Comparison of ENCODE assay signal across 10 cellular contexts in the genomic region with DNA sequence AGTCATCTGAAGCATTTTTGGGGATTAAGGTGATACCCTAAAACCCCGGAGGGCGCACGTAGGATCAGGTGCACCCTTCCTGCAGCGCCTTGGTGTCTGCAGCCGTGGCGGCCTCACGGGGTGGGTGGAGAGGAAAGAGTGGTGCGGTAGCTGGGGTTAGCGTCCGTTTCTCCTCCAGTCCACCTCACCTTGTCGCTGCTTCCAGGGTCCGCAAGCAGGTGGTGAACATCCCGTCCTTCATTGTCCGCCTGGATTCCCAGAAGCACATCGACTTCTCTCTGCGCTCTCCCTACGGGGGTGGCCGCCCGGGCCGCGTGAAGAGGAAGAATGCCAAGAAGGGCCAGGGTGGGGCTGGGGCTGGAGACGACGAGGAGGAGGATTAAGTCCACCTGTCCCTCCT. TPM values are rescaled to one million over a fixed set of nuclear protein-coding genes. Genes with fewer than 3 reads are reported as not detected.
DNase-seq lines count a peak whose midpoint lies in the region; ATAC-seq and TF ChIP-seq lines count a peak whose summit lies in the region.
"Not testable (repeated sequence)": the region's sequence is repeated elsewhere in the genome, so short reads cannot be mapped to it uniquely, and the experiment has no call there.
"Had no signal": no experiment of that assay in that cellular context is flagged by ENCODE, and none has a peak within 500 bp of the region (broad histone marks: within the 10 kb centered on the region; RNA-seq: fewer than 3 reads in every experiment).

No MANE protein-coding gene starts in this region.

- peak; percentile 50 for DNase-seq in CD1c-positive myeloid dendritic cell (ENCODE audit: extremely low spot score)
- not testable (repeated sequence) for DNase-seq in WTC11 (ENCODE audit: low spot score); esophagus muscularis mucosa (ENCODE audit: extremely low spot score); mesothelial cell of epicardium (ENCODE audit: low spot score in 2 of 2, unreplicated experiment in 2 of 2); stimulated activated effector memory CD8-positive, alpha-beta T cell treated with anti-CD3 and anti-CD28 coated beads, Interleukin-12 subunit alpha, Interleukin-12 subunit beta, amount 100 ng/mL, for 72 hours (ENCODE audit: low spot score in 2 of 2)
- peak; percentile 18 for DNase-seq in activated naive CD8-positive, alpha-beta T cell treated with anti-CD3 and anti-CD28 coated beads for 36 hours

- peak overlapping the region; percentile 12 to 67 (median 56) for H3K27ac ChIP-seq in esophagus muscularis mucosa (replicated peaks in 1 of 4)

- not testable (repeated sequence) for H3K9me3 ChIP-seq in esophagus muscularis mucosa

- H3K4me3 Mint-ChIP-seq in WTC11, mesothelial cell of epicardium: not testable (repeated sequence)
- H3K4me3 Mint-ChIP-seq in activated naive CD8-positive, alpha-beta T cell treated with anti-CD3 and anti-CD28 coated beads for 36 hours: peak overlapping the region; percentile 41
- peak overlapping the region; percentile 88 for H3K4me3 Mint-ChIP-seq in stimulated activated effector memory CD8-positive, alpha-beta T cell treated with anti-CD3 and anti-CD28 coated beads, Interleukin-12 subunit alpha, Interleukin-12 subunit beta, amount 100 ng/mL, for 72 hours

- TF ChIP-seq CTCF in WTC11 (IDR thresholded peaks at IDR 0.05); esophagus muscularis mucosa (IDR thresholded peaks at IDR 0.05); mesothelial cell of epicardium (IDR thresholded peaks at IDR 0.05; ENCODE audit: unreplicated experiment): not testable (repeated sequence)

- POLR2A ChIA-PET in WTC11 (lab: Charles Lee): interaction anchor here (0.7 to 3.9 kb wide), 3 partner anchors 16 to 70 kb away, joined by 3 to 21 read pairs (median 4); a partner anchor contains a TSS

- TF ChIP-seq EP300 in esophagus muscularis mucosa (IDR thresholded peaks at IDR 0.05): not testable (repeated sequence)

- H3K4me3 ChIP-seq in esophagus muscularis mucosa: not testable (repeated sequence)

- H3K36me3 Mint-ChIP-seq in WTC11 (peaks cover 65% of the 10 kb centered on the region), mesothelial cell of epicardium (peaks cover 33% of the 10 kb centered on the region)
- peaks cover 79% of the 10 kb centered on the region for H3K36me3 Mint-ChIP-seq in activated naive CD8-positive, alpha-beta T cell treated with anti-CD3 and anti-CD28 coated beads for 36 hours
- H3K36me3 Mint-ChIP-seq in stimulated activated effector memory CD8-positive, alpha-beta T cell treated with anti-CD3 and anti-CD28 coated beads, Interleukin-12 subunit alpha, Interleukin-12 subunit beta, amount 100 ng/mL, for 72 hours: peaks cover 97% of the 10 kb centered on the region

- H3K9me3 Mint-ChIP-seq in WTC11; activated naive CD8-positive, alpha-beta T cell treated with anti-CD3 and anti-CD28 coated beads for 36 hours; mesothelial cell of epicardium; stimulated activated effector memory CD8-positive, alpha-beta T cell treated with anti-CD3 and anti-CD28 coated beads, Interleukin-12 subunit alpha, Interleukin-12 subunit beta, amount 100 ng/mL, for 72 hours: not testable (repeated sequence)

- peaks cover 75 to 84% (median 83%) of the 10 kb centered on the region in 4 donors for H3K4me1 ChIP-seq in esophagus muscularis mucosa

- ATAC-seq in WTC11; stimulated activated effector memory CD8-positive, alpha-beta T cell treated with anti-CD3 and anti-CD28 coated beads, Interleukin-12 subunit alpha, Interleukin-12 subunit beta, amount 100 ng/mL, for 72 hours: not testable (repeated sequence)

- H3K27ac Mint-ChIP-seq in WTC11 (peak overlapping the region; percentile 27; the same call in 1 of the 2 replicates), mesothelial cell of epicardium (peak overlapping the region; percentile 94)
- peak overlapping the region; percentile 88 for H3K27ac Mint-ChIP-seq in activated naive CD8-positive, alpha-beta T cell treated with anti-CD3 and anti-CD28 coated beads for 36 hours
- H3K27ac Mint-ChIP-seq in stimulated activated effector memory CD8-positive, alpha-beta T cell treated with anti-CD3 and anti-CD28 coated beads, Interleukin-12 subunit alpha, Interleukin-12 subunit beta, amount 100 ng/mL, for 72 hours: peak overlapping the region; percentile 90

- H3K27me3 ChIP-seq in esophagus muscularis mucosa: not testable (repeated sequence)

- CTCF ChIA-PET in WTC11 (lab: Charles Lee): interaction anchor here (1.1 to 1.6 kb wide), 2 partner anchors 27 to 59 kb away, joined by 5 read pairs; no protein-coding TSS in a partner anchor

- intact Hi-C loops in esophagus muscularis mucosa (cut with DNase I): not testable (repeated sequence)

- TF ChIP-seq POLR2A in esophagus muscularis mucosa (IDR thresholded peaks at IDR 0.05; ENCODE audit: low read depth): not testable (repeated sequence)

- H3K27me3 Mint-ChIP-seq in WTC11 (ENCODE audit: low read depth); activated naive CD8-positive, alpha-beta T cell treated with anti-CD3 and anti-CD28 coated beads for 36 hours; mesothelial cell of epicardium (ENCODE audit: low read depth): not testable (repeated sequence)

- 82% methylated on average over 12 of the region's 23 CpGs for WGBS in esophagus muscularis mucosa

- H3K4me1 Mint-ChIP-seq in WTC11: peaks cover 56% of the 10 kb centered on the region
- peaks cover 86% of the 10 kb centered on the region for H3K4me1 Mint-ChIP-seq in activated naive CD8-positive, alpha-beta T cell treated with anti-CD3 and anti-CD28 coated beads for 36 hours
- peaks cover 71% of the 10 kb centered on the region for H3K4me1 Mint-ChIP-seq in mesothelial cell of epicardium
- peaks cover 93% of the 10 kb centered on the region for H3K4me1 Mint-ChIP-seq in stimulated activated effector memory CD8-positive, alpha-beta T cell treated with anti-CD3 and anti-CD28 coated beads, Interleukin-12 subunit alpha, Interleukin-12 subunit beta, amount 100 ng/mL, for 72 hours

- H3K36me3 ChIP-seq in esophagus muscularis mucosa: peaks cover 45 to 70% (median 64%) of the 10 kb centered on the region in 4 donors

TF ChIP-seq in WTC11, 78 proteins besides CTCF, POLR2A, EP300 and RAD21:
- TF ChIP-seq ZNF671 (CRISPR knock-in tag; IDR thresholded peaks at IDR 0.05) (peak; percentile 51), NFATC4 (CRISPR knock-in tag; IDR thresholded peaks at IDR 0.05) (peak; percentile 81)
TF ChIP-seq in WTC11: peak in this region for 2; not testable (repeated sequence) for 76.

RNA-seq across cellular contexts. Expression of a gene that starts 6.5 kb away (rescaled TPM):
- total RNA-seq in WTC11 (2021): 1,828 to 2,106 TPM (median 2,018 TPM) in 3 replicates
- 1,000 to 10,000 TPM; 1,783 to 1,787 TPM for total RNA-seq in activated naive CD8-positive, alpha-beta T cell treated with anti-CD3 and anti-CD28 coated beads for 36 hours
- 1,000 to 10,000 TPM; 1,410 to 2,465 (median 1,750) TPM for total RNA-seq in esophagus muscularis mucosa
- total RNA-seq in mesothelial cell of epicardium: 1,211 to 1,274 TPM (median 1,263 TPM) in 3 replicates

RNA-seq across cellular contexts. Expression of a gene that starts 15.6 kb away (rescaled TPM):
- not detected in 3 replicates for total RNA-seq in WTC11 (2021)
- not detected for total RNA-seq in activated naive CD8-positive, alpha-beta T cell treated with anti-CD3 and anti-CD28 coated beads for 36 hours
- 10 to 100 TPM in 2 of 4 donors, 1 to 10 TPM in 2; 9.1 to 36.1 (median 11.3) TPM for total RNA-seq in esophagus muscularis mucosa
- total RNA-seq in mesothelial cell of epicardium: not detected in 3 replicates
- total RNA-seq: myocyte, NCI-H460, renal cortical epithelial cell had no signal

RNA-seq across cellular contexts. Expression of a gene that starts 16.1 kb away (rescaled TPM):
- 32.0 to 34.3 TPM (median 32.5 TPM) in 3 replicates for total RNA-seq in WTC11 (2021)
- 10 to 100 TPM; 15.5 to 16.4 TPM for total RNA-seq in activated naive CD8-positive, alpha-beta T cell treated with anti-CD3 and anti-CD28 coated beads for 36 hours
- total RNA-seq in esophagus muscularis mucosa: 100 to 1,000 TPM in 1 of 4 donors, 10 to 100 TPM in 3; 49.4 to 103 (median 86.8) TPM
- total RNA-seq in mesothelial cell of epicardium: 43.9 to 50.1 TPM (median 47.5 TPM) in 3 replicates

RNA-seq across cellular contexts. Expression of a gene that starts 17.8 kb away (rescaled TPM):
- total RNA-seq in WTC11 (2021) (109 to 126 TPM (median 113 TPM) in 3 replicates), esophagus muscularis mucosa (10 to 100 TPM; 40.3 to 83.2 (median 59.4) TPM), mesothelial cell of epicardium (102 to 113 TPM (median 110 TPM) in 3 replicates)
- total RNA-seq in activated naive CD8-positive, alpha-beta T cell treated with anti-CD3 and anti-CD28 coated beads for 36 hours: 10 to 100 TPM; 57.0 to 57.1 TPM

RNA-seq across cellular contexts. Expression of a gene that starts 34.2 kb away (rescaled TPM):
- 9.3 to 14.7 TPM (median 13.8 TPM) in 3 replicates for total RNA-seq in WTC11 (2021)
- not detected for total RNA-seq in activated naive CD8-positive, alpha-beta T cell treated with anti-CD3 and anti-CD28 coated beads for 36 hours
- total RNA-seq in esophagus muscularis mucosa: under 1 TPM in 3 of 4 donors, not detected in 1; 0.26 to 0.98 (median 0.33) TPM
- total RNA-seq in mesothelial cell of epicardium: 57.6 to 69.5 TPM (median 63.5 TPM) in 3 replicates
- total RNA-seq: SK-MEL-5 had no signal

Comparison
In these comparisons a context has a peak if more than half of its experiments do, and no peak if none do; other contexts are left out.
1. H3K27ac Mint-ChIP-seq: peak in every context shown above with its lines; median percentile 94 in mesothelial cell of epicardium; 90 in stimulated activated effector memory CD8-positive, alpha-beta T cell treated with anti-CD3 and anti-CD28 coated beads, Interleukin-12 subunit alpha, Interleukin-12 subunit beta, amount 100 ng/mL, for 72 hours; 88 in activated naive CD8-positive, alpha-beta T cell treated with anti-CD3 and anti-CD28 coated beads for 36 hours; 27 in WTC11.